In the genomic region with DNA sequence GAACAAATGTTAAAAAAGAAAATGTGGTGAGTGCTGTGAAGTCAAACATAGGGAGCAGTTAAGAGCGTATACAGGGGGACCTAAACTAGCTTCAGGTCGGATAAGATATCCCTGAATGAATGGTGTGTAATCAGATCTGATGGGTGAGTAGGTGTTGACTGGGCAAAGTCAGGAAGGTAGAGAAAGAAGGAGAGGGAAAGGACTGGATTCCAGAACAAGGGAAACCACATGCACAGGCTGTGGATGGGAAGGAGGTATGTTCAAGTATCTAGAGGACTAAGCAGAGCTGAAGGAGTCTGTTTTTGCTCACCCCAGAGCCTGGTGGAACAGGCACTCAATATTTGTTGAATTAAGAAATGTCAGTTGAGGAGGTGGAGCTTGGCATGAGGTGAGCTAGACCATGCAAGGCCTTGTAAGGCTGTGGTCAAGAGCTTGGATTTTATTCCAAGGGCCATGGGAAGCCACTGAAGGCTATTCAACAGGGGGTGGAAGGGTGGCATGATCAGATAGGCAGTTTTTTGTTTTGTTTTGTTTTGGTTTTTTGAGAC, we compare ENCODE assay signal across 11 cellular contexts. TPM values are rescaled to one million over a fixed set of nuclear protein-coding genes. Genes with fewer than 3 reads are reported as not detected.
DNase-seq lines count a peak whose midpoint lies in the region; ATAC-seq and TF ChIP-seq lines count a peak whose summit lies in the region.
"Had no signal": no experiment of that assay in that cellular context is flagged by ENCODE, and none has a peak within 500 bp of the region (broad histone marks: within the 10 kb centered on the region; RNA-seq: fewer than 3 reads in every experiment).

No MANE protein-coding gene starts in this region.

- H3K9ac ChIP-seq in adipocyte (ENCODE audit: low read length): peak overlapping the region; percentile 27
- no peak overlapping the region for H3K9ac ChIP-seq in mesendoderm (ENCODE audit: low read length)

- H3K4me3 Mint-ChIP-seq in natural killer cell: no peak overlapping the region
- no peak overlapping the region for H3K4me3 Mint-ChIP-seq in natural killer cell treated with Interleukin-12 subunit alpha and Interleukin-12 subunit beta and Interleukin-15 and Interleukin-18, amount 100 ng/mL, for 72 hours

- H3K4me1 ChIP-seq in adipocyte (ENCODE audit: control insufficient read depth, insufficient read depth, low read length) (peaks cover 25% of the 10 kb centered on the region), lower lobe of right lung (peaks cover 23% of the 10 kb centered on the region), mesendoderm (ENCODE audit: control insufficient read depth, low read depth, low read length) (no peaks in the 10 kb centered on the region)

- DNase-seq in natural killer cell (no peak), adipocyte (ENCODE audit: low read depth) (no peak), lower lobe of right lung (no peak), NOMO-1 treated with dmso at 0.1 percent for 144 hours (lab: John Stamatoyannopoulos, UW; ENCODE audit: unreplicated experiment) (no peak), mesendoderm (no peak)
- DNase-seq in natural killer cell treated with Interleukin-12 subunit alpha and Interleukin-12 subunit beta and Interleukin-15 and Interleukin-18, amount 100 ng/mL, for 72 hours (ENCODE audit: low spot score): no peak
- no peak for DNase-seq in activated CD4-positive, CD25-positive, alpha-beta regulatory T cell treated with anti-CD3 and anti-CD28 coated beads, Interleukin-2, amount 50 U/mL, for 72 hours
- DNase-seq: DMS 273 treated with DMSO at 0.1 percent for 48 hours, T-helper 9 cell had no signal

- H3K27ac ChIP-seq in lower lobe of right lung (no peak overlapping the region), mesendoderm (ENCODE audit: low read depth, low read length) (no peak overlapping the region)

- no peak overlapping the region for H3K23ac ChIP-seq in mesendoderm (ENCODE audit: low read length)

- no peak overlapping the region for H3K56ac ChIP-seq in mesendoderm (ENCODE audit: low read length)

- H3K27ac Mint-ChIP-seq in natural killer cell: peak overlapping the region; percentile 13 to 52
- no peak overlapping the region for H3K27ac Mint-ChIP-seq in natural killer cell treated with Interleukin-12 subunit alpha and Interleukin-12 subunit beta and Interleukin-15 and Interleukin-18, amount 100 ng/mL, for 72 hours

- H3K36me3 ChIP-seq in adipocyte (ENCODE audit: control insufficient read depth, insufficient read depth, low read length, severe bottlenecking): peaks cover 34% of the 10 kb centered on the region
- peaks cover 36% of the 10 kb centered on the region for H3K36me3 ChIP-seq in lower lobe of right lung
- H3K36me3 ChIP-seq in mesendoderm (ENCODE audit: control insufficient read depth, insufficient read depth, low read length): peaks cover 9% of the 10 kb centered on the region

- H3K9me3 Mint-ChIP-seq in natural killer cell: no peaks in the 10 kb centered on the region
- no peaks in the 10 kb centered on the region for H3K9me3 Mint-ChIP-seq in natural killer cell treated with Interleukin-12 subunit alpha and Interleukin-12 subunit beta and Interleukin-15 and Interleukin-18, amount 100 ng/mL, for 72 hours

- no peak for ATAC-seq in natural killer cell
- no peak for ATAC-seq in natural killer cell treated with Interleukin-12 subunit alpha and Interleukin-12 subunit beta and Interleukin-15 and Interleukin-18, amount 100 ng/mL, for 72 hours
- ATAC-seq in lower lobe of right lung: peak; percentile 68 to 70
- ATAC-seq in GM18909 (IDR thresholded peaks at IDR 0.05; ENCODE audit: poor library complexity, unreplicated experiment): no peak

- no peaks in the 10 kb centered on the region for H3K9me3 ChIP-seq in adipocyte (ENCODE audit: control insufficient read depth, low read length)
- no peaks in the 10 kb centered on the region for H3K9me3 ChIP-seq in lower lobe of right lung
- H3K9me3 ChIP-seq: tibial nerve had no signal

- no peak overlapping the region for H2BK15ac ChIP-seq in mesendoderm (replicated peaks; ENCODE audit: low read depth)

- no peak overlapping the region for H4K5ac ChIP-seq in mesendoderm (ENCODE audit: low read length)

- no CpG with 5 or more reads among the region's 2 CpGs for WGBS in mesendoderm (ENCODE audit: extremely low coverage, insufficient coverage, low lambda C conversion rate)

- no peaks in the 10 kb centered on the region for H3K79me2 ChIP-seq in mesendoderm (ENCODE audit: control insufficient read depth, insufficient read depth, low read length)

- H4K8ac ChIP-seq in mesendoderm (ENCODE audit: low read depth, low read length): no peak overlapping the region

- H3K4ac ChIP-seq in mesendoderm (ENCODE audit: low read depth, low read length): no peak overlapping the region

- H2BK120ac ChIP-seq in mesendoderm (ENCODE audit: low read depth, low read length): no peak overlapping the region

- H3K79me1 ChIP-seq in mesendoderm (ENCODE audit: low read length): peaks cover 2% of the 10 kb centered on the region

- intact Hi-C loops in natural killer cell (cut with micrococcal nuclease) (no loop called here), lower lobe of right lung (cut with DNase I) (no loop called here)

- H2BK5ac ChIP-seq in mesendoderm (ENCODE audit: low read length): no peak overlapping the region

- H3K18ac ChIP-seq in mesendoderm (ENCODE audit: low read length): no peak overlapping the region

- H3K4me3 ChIP-seq in adipocyte (ENCODE audit: low read length) (no peak overlapping the region), lower lobe of right lung (no peak overlapping the region), mesendoderm (ENCODE audit: low read length) (no peak overlapping the region)
- H3K4me3 ChIP-seq: tibial nerve had no signal

- H3K4me1 Mint-ChIP-seq in natural killer cell: peaks cover 6 to 15% of the 10 kb centered on the region in 2 donors
- peaks cover 4 to 6% of the 10 kb centered on the region in 2 donors for H3K4me1 Mint-ChIP-seq in natural killer cell treated with Interleukin-12 subunit alpha and Interleukin-12 subunit beta and Interleukin-15 and Interleukin-18, amount 100 ng/mL, for 72 hours (ENCODE audit: low read depth in 2 of 2)

- no peaks in the 10 kb centered on the region for H3K27me3 Mint-ChIP-seq in natural killer cell (ENCODE audit: low read depth in 2 of 2)
- no peaks in the 10 kb centered on the region for H3K27me3 Mint-ChIP-seq in natural killer cell treated with Interleukin-12 subunit alpha and Interleukin-12 subunit beta and Interleukin-15 and Interleukin-18, amount 100 ng/mL, for 72 hours

- H3K4me2 ChIP-seq in mesendoderm (ENCODE audit: low read length): no peak overlapping the region

- H2AK5ac ChIP-seq in mesendoderm (ENCODE audit: low read length): no peak overlapping the region

- H3K27me3 ChIP-seq in adipocyte (replicated peaks; ENCODE audit: control insufficient read depth, insufficient read depth, low read length): no peaks in the 10 kb centered on the region
- H3K27me3 ChIP-seq in lower lobe of right lung (ENCODE audit: low read depth): no peaks in the 10 kb centered on the region
- H3K27me3 ChIP-seq in mesendoderm (ENCODE audit: insufficient read depth, low read length, poor library complexity): no peaks in the 10 kb centered on the region
- H3K27me3 ChIP-seq: tibial nerve had no signal

- TF ChIP-seq CTCF in natural killer cell (IDR thresholded peaks at IDR 0.05): no peak
- no peak for TF ChIP-seq CTCF in lower lobe of right lung (IDR thresholded peaks at IDR 0.05)

- H3K36me3 Mint-ChIP-seq in natural killer cell: no peaks in the 10 kb centered on the region
- H3K36me3 Mint-ChIP-seq in natural killer cell treated with Interleukin-12 subunit alpha and Interleukin-12 subunit beta and Interleukin-15 and Interleukin-18, amount 100 ng/mL, for 72 hours: no peaks in the 10 kb centered on the region

RNA-seq across cellular contexts. Expression of gene MAP7D1, which starts 27.4 kb away (rescaled TPM):
- total RNA-seq in natural killer cell (100 to 1,000 TPM; 213 to 232 (median 230) TPM), lower lobe of right lung (120 TPM)
- total RNA-seq in natural killer cell treated with Interleukin-12 subunit alpha and Interleukin-12 subunit beta and Interleukin-15 and Interleukin-18, amount 100 ng/mL, for 72 hours: 100 to 1,000 TPM; 153 to 196 TPM
- 38.9 TPM for polyA plus RNA-seq in mesendoderm (2013, experiment 1 of 2)
- 40.0 TPM for polyA plus RNA-seq in mesendoderm (2013, experiment 2 of 2)

RNA-seq across cellular contexts. Expression of gene TRAPPC3, which starts 34.1 kb away (rescaled TPM):
- total RNA-seq in natural killer cell (10 to 100 TPM; 28.0 to 34.7 (median 34.3) TPM), lower lobe of right lung (60.3 TPM)
- total RNA-seq in natural killer cell treated with Interleukin-12 subunit alpha and Interleukin-12 subunit beta and Interleukin-15 and Interleukin-18, amount 100 ng/mL, for 72 hours: 10 to 100 TPM; 58.4 to 69.2 TPM
- 40.2 TPM for polyA plus RNA-seq in mesendoderm (2013, experiment 1 of 2)
- 41.3 TPM for polyA plus RNA-seq in mesendoderm (2013, experiment 2 of 2)

RNA-seq across cellular contexts. Expression of gene THRAP3, which starts 40.9 kb away (rescaled TPM):
- total RNA-seq in natural killer cell (100 to 1,000 TPM in 1 of 3 donors, 10 to 100 TPM in 2; 88.6 to 110 (median 97.4) TPM), lower lobe of right lung (81.0 TPM)
- total RNA-seq in natural killer cell treated with Interleukin-12 subunit alpha and Interleukin-12 subunit beta and Interleukin-15 and Interleukin-18, amount 100 ng/mL, for 72 hours: 100 to 1,000 TPM; 118 to 131 TPM
- 112 TPM for polyA plus RNA-seq in mesendoderm (2013, experiment 1 of 2)
- polyA plus RNA-seq in mesendoderm (2013, experiment 2 of 2): 114 TPM

RNA-seq across cellular contexts. Expression of gene COL8A2, which starts 58.4 kb away (rescaled TPM):
- total RNA-seq in natural killer cell: under 1 TPM; 0.09 to 0.20 (median 0.14) TPM
- under 1 TPM in 1 of 2 donors, not detected in 1; 0.08 TPM for total RNA-seq in natural killer cell treated with Interleukin-12 subunit alpha and Interleukin-12 subunit beta and Interleukin-15 and Interleukin-18, amount 100 ng/mL, for 72 hours
- 24.4 TPM for total RNA-seq in lower lobe of right lung
- polyA plus RNA-seq in mesendoderm (2013, experiment 1 of 2): 0.49 TPM
- 0.50 TPM for polyA plus RNA-seq in mesendoderm (2013, experiment 2 of 2)

Comparison
In these comparisons a context has a peak if more than half of its experiments do, and no peak if none do; other contexts are left out.
1. H3K27ac Mint-ChIP-seq: peak in natural killer cell (2 of 2); none in natural killer cell treated with Interleukin-12 subunit alpha and Interleukin-12 subunit beta and Interleukin-15 and Interleukin-18, amount 100 ng/mL, for 72 hours (0 of 2).
2. ATAC-seq: peak in lower lobe of right lung (2 of 2); none in natural killer cell (0 of 3), natural killer cell treated with Interleukin-12 subunit alpha and Interleukin-12 subunit beta and Interleukin-15 and Interleukin-18, amount 100 ng/mL, for 72 hours (0 of 2) and GM18909 (single experiment).